Comparison of ENCODE assay signal across 1 cellular context in genomic region chr15:99310745-99311144, GRCh38.
TF ChIP-seq lines count a peak whose summit lies in the region.

No MANE protein-coding gene starts in this region.

TF ChIP-seq in K562, 482 proteins besides CTCF, POLR2A, EP300 and RAD21 (continued from another document and continues in another):
- no peak for TF ChIP-seq ZNF318 (IDR thresholded peaks at IDR 0.05; ENCODE audit: borderline replicate concordance in 1 of 2, low read depth in 1 of 2)
- no peak for TF ChIP-seq BHLHE40 (IDR thresholded peaks at IDR 0.05; ENCODE audit: low read length)
- TF ChIP-seq CHD2 (IDR thresholded peaks at IDR 0.05; ENCODE audit: low read depth, low read length): no peak
- TF ChIP-seq ZFX (CRISPR knock-in tag; IDR thresholded peaks at IDR 0.05): no peak
- no peak for TF ChIP-seq DIDO1 (tag; IDR thresholded peaks at IDR 0.05; ENCODE audit: low read depth)
- TF ChIP-seq ZNF699 (CRISPR knock-in tag; IDR thresholded peaks at IDR 0.05; ENCODE audit: insufficient replicate concordance): no peak
- no peak for TF ChIP-seq FOXA1 (IDR thresholded peaks at IDR 0.05; ENCODE audit: borderline replicate concordance)
- peak; percentile 68 for TF ChIP-seq TEAD4 (IDR thresholded peaks at IDR 0.05; ENCODE audit: low read length)
- TF ChIP-seq TEAD4 (CRISPR knock-in tag; IDR thresholded peaks at IDR 0.05; ENCODE audit: borderline replicate concordance): no peak
- TF ChIP-seq ZNF717 (CRISPR knock-in tag; IDR thresholded peaks at IDR 0.05): no peak
- TF ChIP-seq ZNF197 (CRISPR knock-in tag; IDR thresholded peaks at IDR 0.05; ENCODE audit: low read depth): no peak
- TF ChIP-seq CCNT2 (IDR thresholded peaks at IDR 0.05; ENCODE audit: borderline replicate concordance, extremely low read depth, insufficient read length, low read depth, low read length): peak; percentile 42
- no peak for TF ChIP-seq RAD51 (IDR thresholded peaks at IDR 0.05; ENCODE audit: borderline replicate concordance, low read depth)
- no peak for TF ChIP-seq GATAD2B (IDR thresholded peaks at IDR 0.05; ENCODE audit: borderline replicate concordance)
- TF ChIP-seq FOXA3 (CRISPR knock-in tag; conservative IDR thresholded peaks at IDR 0.05 in 1 of 2, IDR thresholded peaks at IDR 0.05 in 1 of 2): peak in 1 of 2 experiments; percentile 74; a peak in 2 of 4 replicates
- TF ChIP-seq BCL6 (CRISPR knock-in tag; IDR thresholded peaks at IDR 0.05): no peak
- no peak for TF ChIP-seq MECOM (CRISPR knock-in tag; IDR thresholded peaks at IDR 0.05)
- TF ChIP-seq FOS (IDR thresholded peaks at IDR 0.05; ENCODE audit: extremely low read depth, insufficient read length): no peak
- no peak for TF ChIP-seq HCFC1 (IDR thresholded peaks at IDR 0.05; ENCODE audit: low read depth, low read length)
- TF ChIP-seq PCBP2 (IDR thresholded peaks at IDR 0.05; ENCODE audit: low read depth, low read length, poor library complexity, severe bottlenecking): no peak
- TF ChIP-seq, protein P1, sequence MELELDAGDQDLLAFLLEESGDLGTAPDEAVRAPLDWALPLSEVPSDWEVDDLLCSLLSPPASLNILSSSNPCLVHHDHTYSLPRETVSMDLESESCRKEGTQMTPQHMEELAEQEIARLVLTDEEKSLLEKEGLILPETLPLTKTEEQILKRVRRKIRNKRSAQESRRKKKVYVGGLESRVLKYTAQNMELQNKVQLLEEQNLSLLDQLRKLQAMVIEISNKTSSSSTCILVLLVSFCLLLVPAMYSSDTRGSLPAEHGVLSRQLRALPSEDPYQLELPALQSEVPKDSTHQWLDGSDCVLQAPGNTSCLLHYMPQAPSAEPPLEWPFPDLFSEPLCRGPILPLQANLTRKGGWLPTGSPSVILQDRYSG (tag; conservative IDR thresholded peaks at IDR 0.05; ENCODE audit: low read depth): no peak
- TF ChIP-seq HDAC2 (IDR thresholded peaks at IDR 0.05): no peak
- TF ChIP-seq, protein P2, sequence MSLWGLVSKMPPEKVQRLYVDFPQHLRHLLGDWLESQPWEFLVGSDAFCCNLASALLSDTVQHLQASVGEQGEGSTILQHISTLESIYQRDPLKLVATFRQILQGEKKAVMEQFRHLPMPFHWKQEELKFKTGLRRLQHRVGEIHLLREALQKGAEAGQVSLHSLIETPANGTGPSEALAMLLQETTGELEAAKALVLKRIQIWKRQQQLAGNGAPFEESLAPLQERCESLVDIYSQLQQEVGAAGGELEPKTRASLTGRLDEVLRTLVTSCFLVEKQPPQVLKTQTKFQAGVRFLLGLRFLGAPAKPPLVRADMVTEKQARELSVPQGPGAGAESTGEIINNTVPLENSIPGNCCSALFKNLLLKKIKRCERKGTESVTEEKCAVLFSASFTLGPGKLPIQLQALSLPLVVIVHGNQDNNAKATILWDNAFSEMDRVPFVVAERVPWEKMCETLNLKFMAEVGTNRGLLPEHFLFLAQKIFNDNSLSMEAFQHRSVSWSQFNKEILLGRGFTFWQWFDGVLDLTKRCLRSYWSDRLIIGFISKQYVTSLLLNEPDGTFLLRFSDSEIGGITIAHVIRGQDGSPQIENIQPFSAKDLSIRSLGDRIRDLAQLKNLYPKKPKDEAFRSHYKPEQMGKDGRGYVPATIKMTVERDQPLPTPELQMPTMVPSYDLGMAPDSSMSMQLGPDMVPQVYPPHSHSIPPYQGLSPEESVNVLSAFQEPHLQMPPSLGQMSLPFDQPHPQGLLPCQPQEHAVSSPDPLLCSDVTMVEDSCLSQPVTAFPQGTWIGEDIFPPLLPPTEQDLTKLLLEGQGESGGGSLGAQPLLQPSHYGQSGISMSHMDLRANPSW (CRISPR knock-in tag; IDR thresholded peaks at IDR 0.05): no peak
- TF ChIP-seq FOXP1 (CRISPR knock-in tag; IDR thresholded peaks at IDR 0.05): no peak
- TF ChIP-seq TAF9B (IDR thresholded peaks at IDR 0.05; ENCODE audit: partially characterized antibody): no peak
- TF ChIP-seq, protein P3, sequence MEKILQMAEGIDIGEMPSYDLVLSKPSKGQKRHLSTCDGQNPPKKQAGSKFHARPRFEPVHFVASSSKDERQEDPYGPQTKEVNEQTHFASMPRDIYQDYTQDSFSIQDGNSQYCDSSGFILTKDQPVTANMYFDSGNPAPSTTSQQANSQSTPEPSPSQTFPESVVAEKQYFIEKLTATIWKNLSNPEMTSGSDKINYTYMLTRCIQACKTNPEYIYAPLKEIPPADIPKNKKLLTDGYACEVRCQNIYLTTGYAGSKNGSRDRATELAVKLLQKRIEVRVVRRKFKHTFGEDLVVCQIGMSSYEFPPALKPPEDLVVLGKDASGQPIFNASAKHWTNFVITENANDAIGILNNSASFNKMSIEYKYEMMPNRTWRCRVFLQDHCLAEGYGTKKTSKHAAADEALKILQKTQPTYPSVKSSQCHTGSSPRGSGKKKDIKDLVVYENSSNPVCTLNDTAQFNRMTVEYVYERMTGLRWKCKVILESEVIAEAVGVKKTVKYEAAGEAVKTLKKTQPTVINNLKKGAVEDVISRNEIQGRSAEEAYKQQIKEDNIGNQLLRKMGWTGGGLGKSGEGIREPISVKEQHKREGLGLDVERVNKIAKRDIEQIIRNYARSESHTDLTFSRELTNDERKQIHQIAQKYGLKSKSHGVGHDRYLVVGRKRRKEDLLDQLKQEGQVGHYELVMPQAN (IDR thresholded peaks at IDR 0.05; ENCODE audit: borderline replicate concordance): no peak
- no peak for TF ChIP-seq ZNF311 (CRISPR knock-in tag; IDR thresholded peaks at IDR 0.05)
- TF ChIP-seq CTCFL (IDR thresholded peaks at IDR 0.05; ENCODE audit: borderline replicate concordance, insufficient read depth, low read depth, low read length, poor library complexity, severe bottlenecking): no peak
- TF ChIP-seq REST (CRISPR knock-in tag; IDR thresholded peaks at IDR 0.05; ENCODE audit: low read depth): no peak
- TF ChIP-seq ZFPM2 (CRISPR knock-in tag; IDR thresholded peaks at IDR 0.05): no peak
- no peak for TF ChIP-seq ELF2 (CRISPR knock-in tag; IDR thresholded peaks at IDR 0.05)
- TF ChIP-seq PREB (CRISPR knock-in tag; IDR thresholded peaks at IDR 0.05): no peak
- no peak for TF ChIP-seq PRMT5 (CRISPR knock-in tag; IDR thresholded peaks at IDR 0.05)
- TF ChIP-seq, protein P4, sequence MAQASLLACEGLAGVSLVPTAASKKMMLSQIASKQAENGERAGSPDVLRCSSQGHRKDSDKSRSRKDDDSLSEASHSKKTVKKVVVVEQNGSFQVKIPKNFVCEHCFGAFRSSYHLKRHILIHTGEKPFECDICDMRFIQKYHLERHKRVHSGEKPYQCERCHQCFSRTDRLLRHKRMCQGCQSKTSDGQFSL (CRISPR knock-in tag; IDR thresholded peaks at IDR 0.05): no peak
- TF ChIP-seq, protein P4 (tag; IDR thresholded peaks at IDR 0.05): no peak
- TF ChIP-seq, protein P5, sequence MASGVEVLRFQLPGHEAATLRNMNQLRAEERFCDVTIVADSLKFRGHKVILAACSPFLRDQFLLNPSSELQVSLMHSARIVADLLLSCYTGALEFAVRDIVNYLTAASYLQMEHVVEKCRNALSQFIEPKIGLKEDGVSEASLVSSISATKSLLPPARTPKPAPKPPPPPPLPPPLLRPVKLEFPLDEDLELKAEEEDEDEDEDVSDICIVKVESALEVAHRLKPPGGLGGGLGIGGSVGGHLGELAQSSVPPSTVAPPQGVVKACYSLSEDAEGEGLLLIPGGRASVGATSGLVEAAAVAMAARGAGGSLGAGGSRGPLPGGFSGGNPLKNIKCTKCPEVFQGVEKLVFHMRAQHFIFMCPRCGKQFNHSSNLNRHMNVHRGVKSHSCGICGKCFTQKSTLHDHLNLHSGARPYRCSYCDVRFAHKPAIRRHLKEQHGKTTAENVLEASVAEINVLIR (CRISPR knock-in tag; IDR thresholded peaks at IDR 0.05): no peak
- TF ChIP-seq ARHGAP35 (IDR thresholded peaks at IDR 0.05; ENCODE audit: partially characterized antibody): no peak
